In genomic region chr2:71333619-71334018, GRCh38 we compare ENCODE assay signal across 8 cellular contexts. TPM values are rescaled to one million over a fixed set of nuclear protein-coding genes. Genes with fewer than 3 reads are reported as not detected.
DNase-seq lines count a peak whose midpoint lies in the region; ATAC-seq and TF ChIP-seq lines count a peak whose summit lies in the region.

No MANE protein-coding gene starts in this region.

- H3K4me1 ChIP-seq in duodenal mucosa (ENCODE audit: control insufficient read depth in 1 of 2, insufficient read depth in 2 of 2, low read length in 2 of 2) = peaks cover 19 to 23% of the 10 kb centered on the region in 2 donors
- peaks cover 13% of the 10 kb centered on the region for H3K4me1 ChIP-seq in neuron (ENCODE audit: insufficient read depth, low read length)

- H3K9ac ChIP-seq in duodenal mucosa (ENCODE audit: low read depth in 1 of 2, low read length in 2 of 2) = peak overlapping the region; percentile 2 to 98

- H3K27me3 ChIP-seq in duodenal mucosa (ENCODE audit: control insufficient read depth in 1 of 2, insufficient read depth in 2 of 2, low read length in 2 of 2) = no peaks in the 10 kb centered on the region
- H3K27me3 ChIP-seq in neuron (ENCODE audit: insufficient read depth, low read length) = no peaks in the 10 kb centered on the region

- H3K36me3 ChIP-seq in duodenal mucosa (ENCODE audit: control insufficient read depth in 1 of 2, insufficient read depth in 2 of 2, low read length in 2 of 2) (no peaks in the 10 kb centered on the region), neuron (ENCODE audit: insufficient read depth, low read length) (peaks cover 26% of the 10 kb centered on the region)

- ATAC-seq in HG03139 (IDR thresholded peaks at IDR 0.05; ENCODE audit: unreplicated experiment) (no peak), HG03378 (IDR thresholded peaks at IDR 0.05; ENCODE audit: unreplicated experiment) (no peak), HG03025 (IDR thresholded peaks at IDR 0.05; ENCODE audit: low FRiP score, unreplicated experiment) (no peak)

- H3K9me3 ChIP-seq in duodenal mucosa (ENCODE audit: control insufficient read depth in 1 of 2, low read length in 2 of 2) (no peaks in the 10 kb centered on the region), neuron (ENCODE audit: low read length) (peaks cover 3% of the 10 kb centered on the region)

- TF ChIP-seq POLR2A in NB4 (IDR thresholded peaks at IDR 0.05; ENCODE audit: extremely low read depth, insufficient read length) (no peak), lower leg skin (IDR thresholded peaks at IDR 0.05) (no peak)

- peak overlapping the region; percentile 97 for H3K4me3 ChIP-seq in NB4 (ENCODE audit: low read depth, low read length)
- peak overlapping the region; percentile 92 to 99 for H3K4me3 ChIP-seq in duodenal mucosa (ENCODE audit: low read depth in 1 of 2, low read length in 2 of 2)
- peak overlapping the region; percentile 73 for H3K4me3 ChIP-seq in neuron (ENCODE audit: low read length)
- H3K4me3 ChIP-seq in lower leg skin (ENCODE audit: low read depth, poor library complexity, severe bottlenecking) = no peak overlapping the region

- no peak overlapping the region for H2AFZ ChIP-seq in neuron (ENCODE audit: low read depth, low read length)

- intact Hi-C loops in lower leg skin (cut with DNase I; ENCODE audit: low total_unique reads) = no loop called here

- TF ChIP-seq CTCF in NB4 (IDR thresholded peaks at IDR 0.05; ENCODE audit: low read depth, low read length) = no peak
- no peak for TF ChIP-seq CTCF in lower leg skin (IDR thresholded peaks at IDR 0.05)

- DNase-seq in CMK (ENCODE audit: low read depth) = peak; percentile 17
- DNase-seq in NB4 (ENCODE audit: low read depth) = no peak
- no peak for DNase-seq in lower leg skin (ENCODE audit: low spot score in 2 of 2)

- WGBS in lower leg skin, 2 donors = 52 to 53% methylated on average over 3 of the region's 3 CpGs

- no peak overlapping the region for H3K27ac ChIP-seq in duodenal mucosa (ENCODE audit: low read depth, low read length)

RNA-seq across cellular contexts. Expression of gene ZNF638, which starts 2.0 kb away (rescaled TPM):
- 100 to 1,000 TPM in 3 of 4 donors, 10 to 100 TPM in 1; 94.9 to 114 (median 109) TPM for total RNA-seq in lower leg skin
